ENCODE assay signal across 15 cellular contexts in genomic region chrX:63513825-63514574, GRCh38.
DNase-seq lines count a peak whose midpoint lies in the region; ATAC-seq, FAIRE-seq and TF ChIP-seq lines count a peak whose summit lies in the region.
"Had no signal": no experiment of that assay in that cellular context is flagged by ENCODE, and none has a peak within 500 bp of the region (broad histone marks: within the 10 kb centered on the region; RNA-seq: fewer than 3 reads in every experiment).

No MANE protein-coding gene starts in this region.

- POLR2A ChIA-PET in endothelial cell of umbilical vein (lab: Charles Lee) (no interaction called here), HEK293T (lab: Yijun Ruan, JAX) (no interaction called here)

- no peaks in the 10 kb centered on the region for H3K27me3 Mint-ChIP-seq in effector memory CD8-positive, alpha-beta T cell
- H3K27me3 Mint-ChIP-seq: activated CD4-positive, alpha-beta memory T cell treated with anti-CD3 and anti-CD28 coated beads, Interleukin-2, amount 10 ng/mL, durations not matched to agents 7 days and 5 days; naive B cell had no signal

- H3K36me3 ChIP-seq in endothelial cell of umbilical vein (ENCODE audit: control insufficient read depth in 2 of 2, extremely low read depth in 1 of 2, insufficient read depth in 2 of 2, low read length in 2 of 2), result no peaks in the 10 kb centered on the region

- no peaks in the 10 kb centered on the region for H3K27me3 ChIP-seq in endothelial cell of umbilical vein (ENCODE audit: control insufficient read depth in 2 of 2, insufficient read depth in 2 of 2, low read length in 2 of 2)

- no peak for ATAC-seq in effector memory CD8-positive, alpha-beta T cell (replicated peaks)

- peak; percentile 49 for DNase-seq in AG09309 (ENCODE audit: low read depth)
- DNase-seq in NCI-H446 treated with DMSO at 0.1 percent for 48 hours (lab: John Stamatoyannopoulos, UW), result peak; percentile 5
- peak; percentile 74 for DNase-seq in endothelial cell of umbilical vein (ENCODE audit: low read depth, low spot score)
- peak; percentile 16 for DNase-seq in mucosa of gallbladder (ENCODE audit: low spot score)
- DNase-seq in HEK293T (ENCODE audit: extremely low spot score), result no peak
- no peak for DNase-seq in NCI-H128 (lab: John Stamatoyannopoulos, UW; ENCODE audit: unreplicated experiment)
- DNase-seq in effector memory CD8-positive, alpha-beta T cell, result no peak
- DNase-seq in DMS153 (lab: John Stamatoyannopoulos, UW), result no peak
- DNase-seq: activated CD4-positive, alpha-beta memory T cell treated with anti-CD3 and anti-CD28 coated beads, Interleukin-2, amount 10 ng/mL, durations not matched to agents 7 days and 5 days; activated naive CD4-positive, alpha-beta T cell; effector CD8-positive, alpha-beta T cell; naive B cell; NCI-H187; stimulated activated CD4-positive, alpha-beta T cell treated with anti-CD3 and anti-CD28 coated beads, Interleukin-15, amount 100 ng/mL, for 24 hours had no signal

- H4K20me1 ChIP-seq in endothelial cell of umbilical vein (replicated peaks; ENCODE audit: control insufficient read depth, extremely low read depth, insufficient read depth, low read length), result no peaks in the 10 kb centered on the region

- H3K4me3 ChIP-seq in AG09309 (ENCODE audit: control insufficient read depth, low read depth, low read length) (no peak overlapping the region), endothelial cell of umbilical vein (replicated peaks in 1 of 3; ENCODE audit: insufficient read depth in 1 of 3, low read depth in 1 of 3, low read length in 3 of 3) (no peak overlapping the region)

- intact Hi-C loops in endothelial cell of umbilical vein (cut with micrococcal nuclease), result no loop called here

- H3K9me3 Mint-ChIP-seq in effector memory CD8-positive, alpha-beta T cell, result no peaks in the 10 kb centered on the region
- H3K9me3 Mint-ChIP-seq: activated CD4-positive, alpha-beta memory T cell treated with anti-CD3 and anti-CD28 coated beads, Interleukin-2, amount 10 ng/mL, durations not matched to agents 7 days and 5 days; naive B cell; T-helper 1 cell treated with Interleukin-12 subunit alpha and Interleukin-12 subunit beta and Interleukin-4 antibody, amounts not matched to agents 30 μg/mL and 1 μg/mL, for 36 hours had no signal

- dilution Hi-C loops in endothelial cell of umbilical vein (cut with MboI; ENCODE audit: extremely low pct_ligation_motif_present, low sequenced_read_pairs), result no loop called here

- no peak overlapping the region for H3K27ac ChIP-seq in endothelial cell of umbilical vein (ENCODE audit: insufficient read depth, low read depth, low read length)

- TF ChIP-seq POLR2A in endothelial cell of umbilical vein (IDR thresholded peaks at IDR 0.05; ENCODE audit: low read depth, low read length), result no peak

- no peak overlapping the region for H3K27ac Mint-ChIP-seq in effector memory CD8-positive, alpha-beta T cell
- H3K27ac Mint-ChIP-seq: activated CD4-positive, alpha-beta memory T cell treated with anti-CD3 and anti-CD28 coated beads, Interleukin-2, amount 10 ng/mL, durations not matched to agents 7 days and 5 days; naive B cell; T-helper 1 cell treated with Interleukin-12 subunit alpha and Interleukin-12 subunit beta and Interleukin-4 antibody, amounts not matched to agents 30 μg/mL and 1 μg/mL, for 36 hours had no signal

- no peak overlapping the region for H3K4me2 ChIP-seq in endothelial cell of umbilical vein (ENCODE audit: insufficient read depth, low read length)

- CTCF ChIA-PET in endothelial cell of umbilical vein (lab: Charles Lee) (no interaction called here), HEK293T (lab: Yijun Ruan, JAX) (no interaction called here)

- H3K9me1 ChIP-seq in endothelial cell of umbilical vein (replicated peaks; ENCODE audit: control insufficient read depth, extremely low read depth, insufficient read depth, low read length), result no peaks in the 10 kb centered on the region

- no peak overlapping the region for H2AFZ ChIP-seq in endothelial cell of umbilical vein (ENCODE audit: low read depth, low read length)

- no peaks in the 10 kb centered on the region for H3K36me3 Mint-ChIP-seq in effector memory CD8-positive, alpha-beta T cell (ENCODE audit: insufficient read depth)
- H3K36me3 Mint-ChIP-seq: naive B cell had no signal

- peak; percentile 15 for FAIRE-seq in endothelial cell of umbilical vein (lab: Jason Lieb, UNC)

- H3K9ac ChIP-seq in endothelial cell of umbilical vein (replicated peaks; ENCODE audit: extremely low read depth, insufficient read depth, low read length), result no peak overlapping the region

- no peak for TF ChIP-seq CTCF in AG09309 (IDR thresholded peaks at IDR 0.05; ENCODE audit: control insufficient read depth, insufficient read depth, low read depth, low read length, missing control alignments)
- no peak for TF ChIP-seq CTCF in endothelial cell of umbilical vein (IDR thresholded peaks at IDR 0.05; ENCODE audit: extremely low read depth in 1 of 2, insufficient read depth in 1 of 2, low read depth in 1 of 2, low read length in 2 of 2)

- peaks cover 3 to 9% of the 10 kb centered on the region in 2 donors for H3K4me1 Mint-ChIP-seq in effector memory CD8-positive, alpha-beta T cell (ENCODE audit: low read depth in 2 of 2)

- no TSS peak for BruUV-seq in endothelial cell of umbilical vein (replicated peaks; lab: Mats Ljungman, UMichigan)

- no peaks in the 10 kb centered on the region for H3K9me3 ChIP-seq in endothelial cell of umbilical vein (replicated peaks; ENCODE audit: control insufficient read depth, insufficient read depth, low read length)

- no peaks in the 10 kb centered on the region for H3K4me1 ChIP-seq in endothelial cell of umbilical vein (ENCODE audit: control insufficient read depth, extremely low read depth, insufficient read depth, low read length)

- H3K4me3 Mint-ChIP-seq in effector memory CD8-positive, alpha-beta T cell, result no peak overlapping the region
- H3K4me3 Mint-ChIP-seq: activated CD4-positive, alpha-beta memory T cell treated with anti-CD3 and anti-CD28 coated beads, Interleukin-2, amount 10 ng/mL, durations not matched to agents 7 days and 5 days; naive B cell; T-helper 1 cell treated with Interleukin-12 subunit alpha and Interleukin-12 subunit beta and Interleukin-4 antibody, amounts not matched to agents 30 μg/mL and 1 μg/mL, for 36 hours had no signal

- H3K79me2 ChIP-seq in endothelial cell of umbilical vein (ENCODE audit: control insufficient read depth, insufficient read depth, low read length), result no peaks in the 10 kb centered on the region

TF ChIP-seq in endothelial cell of umbilical vein, 7 proteins besides CTCF, POLR2A, EP300 and RAD21:
- TF ChIP-seq EZH2 (IDR thresholded peaks at IDR 0.05; ENCODE audit: borderline replicate concordance, low read depth, low read length, severe bottlenecking), result no peak
- TF ChIP-seq MAX (IDR thresholded peaks at IDR 0.05; ENCODE audit: insufficient read depth, insufficient read length), result no peak
- no peak for TF ChIP-seq GATA2 (IDR thresholded peaks at IDR 0.05; ENCODE audit: insufficient read depth, insufficient read length, low read depth, low read length)
- no peak for TF ChIP-seq MYC (IDR thresholded peaks at IDR 0.05; ENCODE audit: low read depth, low read length)
- no peak for TF ChIP-seq JUN (IDR thresholded peaks at IDR 0.05; ENCODE audit: borderline replicate concordance, insufficient read depth, insufficient read length, low read depth)
- no peak for TF ChIP-seq FOS (IDR thresholded peaks at IDR 0.05; ENCODE audit: borderline replicate concordance, insufficient read depth, low read length)
- no peak for TF ChIP-seq POLR2AphosphoS5 (IDR thresholded peaks at IDR 0.05; ENCODE audit: insufficient read depth, low read depth, low read length)

TF ChIP-seq in HEK293T, 16 proteins besides CTCF, POLR2A, EP300 and RAD21:
- TF ChIP-seq PKNOX1 (IDR thresholded peaks at IDR 0.05), result no peak
- no peak for TF ChIP-seq FOXK2 (IDR thresholded peaks at IDR 0.05)
- no peak for TF ChIP-seq SUZ12 (IDR thresholded peaks at IDR 0.05)
- TF ChIP-seq ARNT (IDR thresholded peaks at IDR 0.05), result no peak
- TF ChIP-seq FOXA1 (IDR thresholded peaks at IDR 0.05), result no peak
- TF ChIP-seq TARDBP (IDR thresholded peaks at IDR 0.05), result no peak
- no peak for TF ChIP-seq ELF4 (IDR thresholded peaks at IDR 0.05)
- TF ChIP-seq LEF1 (IDR thresholded peaks at IDR 0.05; ENCODE audit: borderline replicate concordance), result no peak
- no peak for TF ChIP-seq HDGF (IDR thresholded peaks at IDR 0.05; ENCODE audit: borderline replicate concordance)
- no peak for TF ChIP-seq BHLHE40 (IDR thresholded peaks at IDR 0.05; ENCODE audit: borderline replicate concordance)
- TF ChIP-seq CTBP1 (IDR thresholded peaks at IDR 0.05; ENCODE audit: borderline replicate concordance), result no peak
TF ChIP-seq in HEK293T: peak in this region for 0.

Comparison
In these comparisons a context has a peak if more than half of its experiments do, and no peak if none do; other contexts are left out.
1. DNase-seq: peak in AG09309 (single experiment), NCI-H446 treated with DMSO at 0.1 percent for 48 hours (single experiment), endothelial cell of umbilical vein (single experiment) and mucosa of gallbladder (single experiment); none in HEK293T (single experiment), NCI-H128 (single experiment), effector memory CD8-positive, alpha-beta T cell (0 of 3) and DMS153 (single experiment).